ENCODE assay signal across 8 cellular contexts in genomic region chr1:212719633-212720032, GRCh38. TPM values are rescaled to one million over a fixed set of nuclear protein-coding genes. Genes with fewer than 3 reads are reported as not detected.
"Had no signal": no experiment of that assay in that cellular context is flagged by ENCODE, and none has a peak within 500 bp of the region (broad histone marks: within the 10 kb centered on the region; RNA-seq: fewer than 3 reads in every experiment).

No MANE protein-coding gene starts in this region.

- H3K27ac Mint-ChIP-seq: IgD-negative memory B cell had no signal

- H3K4me3 Mint-ChIP-seq: IgD-negative memory B cell had no signal

- H3K9me3 Mint-ChIP-seq: IgD-negative memory B cell had no signal

- H3K4me2 ChIP-seq: KMS-11 had no signal

- H3K9ac ChIP-seq: KMS-11 had no signal

- FAIRE-seq: HepG2, HTR-8/SVneo had no signal

- ATAC-seq: HepG2 had no signal

- H3K27ac ChIP-seq: HL-60, KMS-11 had no signal

- DNase-seq: IMR-90, KBM-7, KG1 had no signal

RNA-seq across cellular contexts. Expression of gene BATF3, which starts 20.0 kb away (rescaled TPM):
- total RNA-seq: HepG2 had no signal
